In genomic region chr4:52864816-52865215, GRCh38 we compare ENCODE assay signal across 13 cellular contexts. TPM values are rescaled to one million over a fixed set of nuclear protein-coding genes. Genes with fewer than 3 reads are reported as not detected.
DNase-seq lines count a peak whose midpoint lies in the region; ATAC-seq and TF ChIP-seq lines count a peak whose summit lies in the region.
"Had no signal": no experiment of that assay in that cellular context is flagged by ENCODE, and none has a peak within 500 bp of the region (broad histone marks: within the 10 kb centered on the region; RNA-seq: fewer than 3 reads in every experiment).

No MANE protein-coding gene starts in this region.

- H3K27me3 Mint-ChIP-seq in WTC11 (ENCODE audit: low read depth) (no peaks in the 10 kb centered on the region), HFFc6 (ENCODE audit: insufficient read depth) (peaks cover 14% of the 10 kb centered on the region)
- peaks cover 36% of the 10 kb centered on the region for H3K27me3 Mint-ChIP-seq in activated T-cell treated with anti-CD3 and anti-CD28 coated beads, Interleukin-2, amount 50 U/mL, for 24 hours

- POLR2A ChIA-PET in WTC11 (lab: Charles Lee): no interaction called here

- no peak overlapping the region for H3K9ac ChIP-seq in iPS-20b (ENCODE audit: low read depth, low read length)

- peaks cover 10% of the 10 kb centered on the region for H3K27me3 ChIP-seq in iPS-20b (ENCODE audit: insufficient read depth, low read length)

- no peak overlapping the region for H3K27ac ChIP-seq in iPS-20b (ENCODE audit: low read length)
- H3K27ac ChIP-seq: RWPE1, WERI-Rb-1 had no signal

- H3K4me1 Mint-ChIP-seq in WTC11 (peaks cover 84% of the 10 kb centered on the region), HFFc6 (ENCODE audit: low read depth) (peaks cover 10% of the 10 kb centered on the region)
- H3K4me1 Mint-ChIP-seq in activated T-cell treated with anti-CD3 and anti-CD28 coated beads, Interleukin-2, amount 50 U/mL, for 24 hours (ENCODE audit: low read depth): peaks cover 15% of the 10 kb centered on the region

- ATAC-seq in WTC11: no peak
- ATAC-seq: activated T-cell treated with anti-CD3 and anti-CD28 coated beads, Interleukin-2, amount 50 U/mL, for 4 hours had no signal

- H3K9me3 Mint-ChIP-seq in WTC11 (no peaks in the 10 kb centered on the region), HFFc6 (no peaks in the 10 kb centered on the region)
- no peaks in the 10 kb centered on the region for H3K9me3 Mint-ChIP-seq in activated T-cell treated with anti-CD3 and anti-CD28 coated beads, Interleukin-2, amount 50 U/mL, for 24 hours
- H3K9me3 Mint-ChIP-seq: activated T-cell treated with anti-CD3 and anti-CD28 coated beads, Interleukin-2, amount 50 U/mL, for 4 hours; central memory CD8-positive, alpha-beta T cell had no signal

- CTCF ChIA-PET in WTC11 (lab: Charles Lee): interaction anchor here (0.6 to 1.2 kb wide), 4 partner anchors 9 to 53 kb away, joined by 3 read pairs; no protein-coding TSS in a partner anchor

- no peaks in the 10 kb centered on the region for H3K9me3 ChIP-seq in iPS-20b (ENCODE audit: insufficient read depth, low read depth, low read length)

- peak overlapping the region; percentile 91 for H3K27ac Mint-ChIP-seq in WTC11
- H3K27ac Mint-ChIP-seq in HFFc6: no peak overlapping the region
- H3K27ac Mint-ChIP-seq in activated T-cell treated with anti-CD3 and anti-CD28 coated beads, Interleukin-2, amount 50 U/mL, for 24 hours: no peak overlapping the region

- TF ChIP-seq CTCF in AG09319 (IDR thresholded peaks at IDR 0.05; ENCODE audit: low read depth, low read length) (no peak; the same call in 1 of the 2 replicates), WTC11 (IDR thresholded peaks at IDR 0.05) (no peak), HFFc6 (IDR thresholded peaks at IDR 0.05) (no peak)

- peaks cover 47% of the 10 kb centered on the region for H3K36me3 Mint-ChIP-seq in WTC11
- H3K36me3 Mint-ChIP-seq in HFFc6 (ENCODE audit: low read depth): no peaks in the 10 kb centered on the region
- H3K36me3 Mint-ChIP-seq in activated T-cell treated with anti-CD3 and anti-CD28 coated beads, Interleukin-2, amount 50 U/mL, for 24 hours (ENCODE audit: low read depth): no peaks in the 10 kb centered on the region

- peak overlapping the region; percentile 94; the same call in 1 of the 2 replicates for H3K4me3 ChIP-seq in iPS-20b (ENCODE audit: low read length)

- H3K4me3 Mint-ChIP-seq in WTC11 (peak overlapping the region; percentile 90), HFFc6 (no peak overlapping the region)
- H3K4me3 Mint-ChIP-seq in activated T-cell treated with anti-CD3 and anti-CD28 coated beads, Interleukin-2, amount 50 U/mL, for 24 hours: no peak overlapping the region
- H3K4me3 Mint-ChIP-seq: activated T-cell treated with anti-CD3 and anti-CD28 coated beads, Interleukin-2, amount 50 U/mL, for 4 hours; central memory CD8-positive, alpha-beta T cell had no signal

- peaks cover 48% of the 10 kb centered on the region for H3K36me3 ChIP-seq in iPS-20b (ENCODE audit: insufficient read depth, low read depth, low read length)
- H3K36me3 ChIP-seq: WERI-Rb-1 had no signal

- peak; percentile 25 for DNase-seq in AG09319 (ENCODE audit: extremely low read depth, low read depth)
- peak; percentile 95 for DNase-seq in NCI-H1105 treated with DMSO at 0.1 percent for 48 hours (lab: John Stamatoyannopoulos, UW)
- DNase-seq in WTC11 (ENCODE audit: low spot score): no peak
- no peak for DNase-seq in HFFc6
- no peak for DNase-seq in T-helper 2 cell
- no peak for DNase-seq in HuH-7.5 (ENCODE audit: low spot score)
- no peak for DNase-seq in activated T-cell treated with anti-CD3 and anti-CD28 coated beads, Interleukin-2, amount 50 U/mL, for 24 hours
- DNase-seq: activated T-cell treated with anti-CD3 and anti-CD28 coated beads, Interleukin-2, amount 50 U/mL, for 4 hours; H7; WERI-Rb-1 had no signal

- H3K4me1 ChIP-seq in iPS-20b (ENCODE audit: insufficient read depth, low read length): peaks cover 24% of the 10 kb centered on the region; the same call in 1 of the 2 replicates

TF ChIP-seq in WTC11, 78 proteins besides CTCF, POLR2A, EP300 and RAD21:
- TF ChIP-seq CBFB (CRISPR knock-in tag; IDR thresholded peaks at IDR 0.05; ENCODE audit: low read depth) (no peak), TEAD4 (CRISPR knock-in tag; IDR thresholded peaks at IDR 0.05) (no peak), ATF2 (CRISPR knock-in tag; IDR thresholded peaks at IDR 0.05; ENCODE audit: borderline replicate concordance, low read depth) (no peak), SMAD4 (CRISPR knock-in tag; IDR thresholded peaks at IDR 0.05) (no peak), FOXP1 (CRISPR knock-in tag; IDR thresholded peaks at IDR 0.05; ENCODE audit: borderline replicate concordance) (no peak), GRHL2 (CRISPR knock-in tag; IDR thresholded peaks at IDR 0.05; ENCODE audit: insufficient replicate concordance, severe bottlenecking) (no peak), ZMAT4 (CRISPR knock-in tag; IDR thresholded peaks at IDR 0.05) (no peak; the same call in 1 of the 2 replicates), CDX4 (CRISPR knock-in tag; IDR thresholded peaks at IDR 0.05; ENCODE audit: borderline replicate concordance) (no peak)
TF ChIP-seq in WTC11: peak in this region for 0.

RNA-seq across cellular contexts. Expression of gene RASL11B, which starts 2.7 kb away (rescaled TPM):
- total RNA-seq in WTC11 (2021): 58.5 to 71.9 TPM (median 69.9 TPM) in 3 replicates
- under 1 TPM in 5 of 6 experiments, not detected in 1; 0.12 to 0.16 (median 0.14) TPM for total RNA-seq in HFFc6 (2021; fragmentation: NEBNext Ultra II Directional; extraction: Animal tissue kit (Norgen Biotek cat#: 25700))

Comparison
In these comparisons a context has a peak if more than half of its experiments do, and no peak if none do; other contexts are left out.
1. DNase-seq: peak in AG09319 (single experiment) and NCI-H1105 treated with DMSO at 0.1 percent for 48 hours (single experiment); none in WTC11 (single experiment), HFFc6 (single experiment), T-helper 2 cell (0 of 5), HuH-7.5 (single experiment) and activated T-cell treated with anti-CD3 and anti-CD28 coated beads, Interleukin-2, amount 50 U/mL, for 24 hours (single experiment).
2. RNA of gene RASL11B, which starts 2.7 kb away (total RNA-seq): 58.5 to 71.9 TPM in WTC11; 0.12 to 0.16 TPM in HFFc6; every median in the first group is over 10 times any median in the second.